14 cellular contexts compared by ENCODE assay signal in genomic region chr16:24022797-24023196, GRCh38.
A peak's percentile ranks its signal among the peaks of the same experiment; 100 is the strongest.
DNase-seq lines count a peak whose midpoint lies in the region; ATAC-seq and TF ChIP-seq lines count a peak whose summit lies in the region.
"Had no signal": no experiment of that assay in that cellular context is flagged by ENCODE, and none has a peak within 500 bp of the region (broad histone marks: within the 10 kb centered on the region; RNA-seq: fewer than 3 reads in every experiment).

No MANE protein-coding gene starts in this region.

- no peaks in the 10 kb centered on the region for H3K27me3 Mint-ChIP-seq in activated CD8-positive, alpha-beta T cell treated with anti-CD3 and anti-CD28 coated beads, Interleukin-2, amount 10 ng/mL, durations not matched to agents 7 days and 5 days (ENCODE audit: low read depth)
- H3K27me3 Mint-ChIP-seq in activated CD8-positive, alpha-beta T cell treated with anti-CD3 and anti-CD28 coated beads for 36 hours: no peaks in the 10 kb centered on the region
- H3K27me3 Mint-ChIP-seq in stimulated activated naive CD8-positive, alpha-beta T cell treated with anti-CD3 and anti-CD28 coated beads, Interleukin-15, amount 100 ng/mL, for 72 hours: no peaks in the 10 kb centered on the region
- no peaks in the 10 kb centered on the region for H3K27me3 Mint-ChIP-seq in memory B cell
- H3K27me3 Mint-ChIP-seq in stimulated activated naive B cell treated with anti-CD40 and anti-IgM and Interleukin-4, amounts not matched to agents 10 μg/mL and 1 μg/mL and 100 μg/mL, for 72 hours: no peaks in the 10 kb centered on the region
- no peaks in the 10 kb centered on the region for H3K27me3 Mint-ChIP-seq in osteocyte (ENCODE audit: unreplicated experiment)
- H3K27me3 Mint-ChIP-seq: CD4-positive, CD25-positive, alpha-beta regulatory T cell had no signal

- no peaks in the 10 kb centered on the region for H3K9me3 Mint-ChIP-seq in activated CD8-positive, alpha-beta T cell treated with anti-CD3 and anti-CD28 coated beads, Interleukin-2, amount 10 ng/mL, durations not matched to agents 7 days and 5 days (ENCODE audit: insufficient read depth)
- H3K9me3 Mint-ChIP-seq in activated CD8-positive, alpha-beta T cell treated with anti-CD3 and anti-CD28 coated beads for 36 hours: no peaks in the 10 kb centered on the region
- no peaks in the 10 kb centered on the region for H3K9me3 Mint-ChIP-seq in stimulated activated naive CD8-positive, alpha-beta T cell treated with anti-CD3 and anti-CD28 coated beads, Interleukin-15, amount 100 ng/mL, for 72 hours
- H3K9me3 Mint-ChIP-seq in memory B cell: peaks cover 6% of the 10 kb centered on the region
- peaks cover 5% of the 10 kb centered on the region in 2 donors for H3K9me3 Mint-ChIP-seq in stimulated activated naive B cell treated with anti-CD40 and anti-IgM and Interleukin-4, amounts not matched to agents 10 μg/mL and 1 μg/mL and 100 μg/mL, for 72 hours
- no peaks in the 10 kb centered on the region for H3K9me3 Mint-ChIP-seq in osteocyte (ENCODE audit: unreplicated experiment)

- H3K36me3 Mint-ChIP-seq in activated CD8-positive, alpha-beta T cell treated with anti-CD3 and anti-CD28 coated beads, Interleukin-2, amount 10 ng/mL, durations not matched to agents 7 days and 5 days (ENCODE audit: low read depth): peaks cover 8% of the 10 kb centered on the region
- peaks cover 9% of the 10 kb centered on the region for H3K36me3 Mint-ChIP-seq in activated CD8-positive, alpha-beta T cell treated with anti-CD3 and anti-CD28 coated beads for 36 hours (ENCODE audit: low read depth)
- H3K36me3 Mint-ChIP-seq in memory B cell (peaks cover 24% of the 10 kb centered on the region), osteocyte (ENCODE audit: unreplicated experiment) (no peaks in the 10 kb centered on the region)
- peaks cover 25 to 26% of the 10 kb centered on the region in 2 donors for H3K36me3 Mint-ChIP-seq in stimulated activated naive B cell treated with anti-CD40 and anti-IgM and Interleukin-4, amounts not matched to agents 10 μg/mL and 1 μg/mL and 100 μg/mL, for 72 hours

- CTCF ChIA-PET in activated CD8-positive, alpha-beta T cell treated with anti-CD3 and anti-CD28 coated beads, Interleukin-2, amount 10 ng/mL, durations not matched to agents 7 days and 5 days (lab: Charles Lee): interaction anchor here (1.0 kb wide), 1 partner anchor 13 kb away, joined by 3 read pairs; no protein-coding TSS in a partner anchor
- CTCF ChIA-PET in activated CD8-positive, alpha-beta T cell treated with anti-CD3 and anti-CD28 coated beads for 36 hours (lab: Charles Lee): interaction anchor here (1.5 to 4.9 kb wide), 4 partner anchors 8 to 222 kb away, joined by 3 to 16 read pairs (median 7); no protein-coding TSS in a partner anchor

- peaks cover 4% of the 10 kb centered on the region for H3K4me1 Mint-ChIP-seq in activated CD8-positive, alpha-beta T cell treated with anti-CD3 and anti-CD28 coated beads, Interleukin-2, amount 10 ng/mL, durations not matched to agents 7 days and 5 days (ENCODE audit: low read depth)
- peaks cover 20% of the 10 kb centered on the region for H3K4me1 Mint-ChIP-seq in activated CD8-positive, alpha-beta T cell treated with anti-CD3 and anti-CD28 coated beads for 36 hours (ENCODE audit: low read depth)
- peaks cover 39% of the 10 kb centered on the region for H3K4me1 Mint-ChIP-seq in stimulated activated naive CD8-positive, alpha-beta T cell treated with anti-CD3 and anti-CD28 coated beads, Interleukin-15, amount 100 ng/mL, for 72 hours
- peaks cover 55% of the 10 kb centered on the region for H3K4me1 Mint-ChIP-seq in memory B cell
- peaks cover 50 to 80% of the 10 kb centered on the region in 2 donors for H3K4me1 Mint-ChIP-seq in stimulated activated naive B cell treated with anti-CD40 and anti-IgM and Interleukin-4, amounts not matched to agents 10 μg/mL and 1 μg/mL and 100 μg/mL, for 72 hours
- no peaks in the 10 kb centered on the region for H3K4me1 Mint-ChIP-seq in osteocyte (ENCODE audit: unreplicated experiment)

- no peak for ATAC-seq in activated CD8-positive, alpha-beta T cell treated with anti-CD3 and anti-CD28 coated beads, Interleukin-2, amount 10 ng/mL, durations not matched to agents 7 days and 5 days
- ATAC-seq in activated CD8-positive, alpha-beta T cell treated with anti-CD3 and anti-CD28 coated beads for 36 hours: no peak
- peak; percentile 28 for ATAC-seq in stimulated activated naive CD8-positive, alpha-beta T cell treated with anti-CD3 and anti-CD28 coated beads, Interleukin-15, Interleukin-2, amounts not matched to agents 100 U/mL and 50 U/mL, for 24 hours
- ATAC-seq in stimulated activated naive CD8-positive, alpha-beta T cell treated with anti-CD3 and anti-CD28 coated beads, Interleukin-15, amount 100 ng/mL, for 72 hours: no peak
- ATAC-seq in memory B cell (ENCODE audit: low read depth) (no peak), GM19452 (IDR thresholded peaks at IDR 0.05; ENCODE audit: unreplicated experiment) (no peak)
- ATAC-seq in stimulated activated naive B cell treated with anti-CD40 and anti-IgM and Interleukin-4, amounts not matched to agents 10 μg/mL and 1 μg/mL and 100 μg/mL, for 72 hours (replicated peaks): no peak
- ATAC-seq: HCT116 had no signal

- POLR2A ChIA-PET in activated CD8-positive, alpha-beta T cell treated with anti-CD3 and anti-CD28 coated beads, Interleukin-2, amount 10 ng/mL, durations not matched to agents 7 days and 5 days (lab: Charles Lee): no interaction called here
- POLR2A ChIA-PET in activated CD8-positive, alpha-beta T cell treated with anti-CD3 and anti-CD28 coated beads for 36 hours (lab: Charles Lee): interaction anchor here (1.1 to 2.4 kb wide), 2 partner anchors 8 to 219 kb away, joined by 3 to 6 read pairs; no protein-coding TSS in a partner anchor

- peak overlapping the region; percentile 12 for H3K27ac Mint-ChIP-seq in activated CD8-positive, alpha-beta T cell treated with anti-CD3 and anti-CD28 coated beads, Interleukin-2, amount 10 ng/mL, durations not matched to agents 7 days and 5 days
- no peak overlapping the region for H3K27ac Mint-ChIP-seq in activated CD8-positive, alpha-beta T cell treated with anti-CD3 and anti-CD28 coated beads for 36 hours
- peak overlapping the region in 1 of 2 donors; percentile 29 for H3K27ac Mint-ChIP-seq in stimulated activated naive CD8-positive, alpha-beta T cell treated with anti-CD3 and anti-CD28 coated beads, Interleukin-15, amount 100 ng/mL, for 72 hours
- H3K27ac Mint-ChIP-seq in memory B cell (peak overlapping the region; percentile 91), osteocyte (ENCODE audit: unreplicated experiment) (no peak overlapping the region)
- peak overlapping the region; percentile 20 for H3K27ac Mint-ChIP-seq in stimulated activated naive B cell treated with anti-CD40 and anti-IgM and Interleukin-4, amounts not matched to agents 10 μg/mL and 1 μg/mL and 100 μg/mL, for 72 hours

- DNase-seq in activated CD8-positive, alpha-beta T cell treated with anti-CD3 and anti-CD28 coated beads, Interleukin-2, amount 10 ng/mL, durations not matched to agents 7 days and 5 days: no peak
- no peak for DNase-seq in activated CD8-positive, alpha-beta T cell treated with anti-CD3 and anti-CD28 coated beads for 36 hours
- no peak for DNase-seq in stimulated activated naive CD8-positive, alpha-beta T cell treated with anti-CD3 and anti-CD28 coated beads, Interleukin-15, Interleukin-2, amounts not matched to agents 100 U/mL and 50 U/mL, for 24 hours
- DNase-seq in stimulated activated naive CD8-positive, alpha-beta T cell treated with anti-CD3 and anti-CD28 coated beads, Interleukin-15, amount 100 ng/mL, for 72 hours: no peak
- DNase-seq in memory B cell (ENCODE audit: low spot score in 2 of 2) (no peak), osteocyte (ENCODE audit: extremely low spot score, unreplicated experiment) (no peak)
- DNase-seq in stimulated activated naive B cell treated with anti-CD40 and anti-IgM and Interleukin-4, amounts not matched to agents 10 μg/mL and 1 μg/mL and 100 μg/mL, for 72 hours: no peak
- DNase-seq: AML-193; CD4-positive, CD25-positive, alpha-beta regulatory T cell; DMS53; GF-D8; GM23248 had no signal

- no peak for TF ChIP-seq CTCF in activated CD8-positive, alpha-beta T cell treated with anti-CD3 and anti-CD28 coated beads for 36 hours (IDR thresholded peaks at IDR 0.05)
- no peak for TF ChIP-seq CTCF in osteocyte (IDR thresholded peaks at IDR 0.05)

- intact Hi-C loops in activated CD8-positive, alpha-beta T cell treated with anti-CD3 and anti-CD28 coated beads for 36 hours (cut with micrococcal nuclease): no loop called here

- no peak overlapping the region for H3K4me3 Mint-ChIP-seq in activated CD8-positive, alpha-beta T cell treated with anti-CD3 and anti-CD28 coated beads, Interleukin-2, amount 10 ng/mL, durations not matched to agents 7 days and 5 days
- H3K4me3 Mint-ChIP-seq in activated CD8-positive, alpha-beta T cell treated with anti-CD3 and anti-CD28 coated beads for 36 hours: no peak overlapping the region
- no peak overlapping the region for H3K4me3 Mint-ChIP-seq in stimulated activated naive CD8-positive, alpha-beta T cell treated with anti-CD3 and anti-CD28 coated beads, Interleukin-15, amount 100 ng/mL, for 72 hours
- H3K4me3 Mint-ChIP-seq in memory B cell: no peak overlapping the region
- no peak overlapping the region for H3K4me3 Mint-ChIP-seq in stimulated activated naive B cell treated with anti-CD40 and anti-IgM and Interleukin-4, amounts not matched to agents 10 μg/mL and 1 μg/mL and 100 μg/mL, for 72 hours
- H3K4me3 Mint-ChIP-seq in osteocyte (ENCODE audit: unreplicated experiment): no peak overlapping the region
- H3K4me3 Mint-ChIP-seq: CD4-positive, CD25-positive, alpha-beta regulatory T cell had no signal

Comparison
In these comparisons a context has a peak if more than half of its experiments do, and no peak if none do; other contexts are left out.
1. H3K27ac Mint-ChIP-seq: peak in activated CD8-positive, alpha-beta T cell treated with anti-CD3 and anti-CD28 coated beads, Interleukin-2, amount 10 ng/mL, durations not matched to agents 7 days and 5 days (single experiment), memory B cell (single experiment) and stimulated activated naive B cell treated with anti-CD40 and anti-IgM and Interleukin-4, amounts not matched to agents 10 μg/mL and 1 μg/mL and 100 μg/mL, for 72 hours (single experiment); none in activated CD8-positive, alpha-beta T cell treated with anti-CD3 and anti-CD28 coated beads for 36 hours (single experiment) and osteocyte (single experiment).